ENCODE assay signal across 23 cellular contexts in genomic region chr1:92442351-92442750, GRCh38. TPM values are rescaled to one million over a fixed set of nuclear protein-coding genes. Genes with fewer than 3 reads are reported as not detected.
DNase-seq lines count a peak whose midpoint lies in the region; ATAC-seq, FAIRE-seq and TF ChIP-seq lines count a peak whose summit lies in the region.
"Had no signal": no experiment of that assay in that cellular context is flagged by ENCODE, and none has a peak within 500 bp of the region (broad histone marks: within the 10 kb centered on the region; RNA-seq: fewer than 3 reads in every experiment).

No MANE protein-coding gene starts in this region.

- no peak overlapping the region for H3K27ac Mint-ChIP-seq in GM23338
- H3K27ac Mint-ChIP-seq: activated CD4-positive, alpha-beta memory T cell treated with anti-CD3 and anti-CD28 coated beads for 36 hours; activated naive CD8-positive, alpha-beta T cell treated with anti-CD3 and anti-CD28 coated beads for 36 hours; CD8-positive, alpha-beta memory T cell; effector memory CD8-positive, alpha-beta T cell; nephron had no signal

- no peaks in the 10 kb centered on the region for H3K36me3 Mint-ChIP-seq in GM23338 (ENCODE audit: low read depth)
- H3K36me3 Mint-ChIP-seq: activated CD4-positive, alpha-beta memory T cell treated with anti-CD3 and anti-CD28 coated beads for 36 hours; activated naive CD8-positive, alpha-beta T cell treated with anti-CD3 and anti-CD28 coated beads for 36 hours; CD8-positive, alpha-beta memory T cell had no signal

- H3K4me3 ChIP-seq in A549 (peak overlapping the region; percentile 39; the same call in 2 of the 3 replicates), GM23338 (peak overlapping the region; percentile 36), SJCRH30 (peak overlapping the region; percentile 69), iPS-18c (ENCODE audit: insufficient read depth, low read depth, low read length) (peak overlapping the region; percentile 36; the same call in 1 of the 2 replicates)
- H3K4me3 ChIP-seq: cardiac muscle cell, lung had no signal

- POLR2A ChIA-PET in A549 (lab: Yijun Ruan, JAX) (no interaction called here), GM10248 (lab: Yijun Ruan, JAX) (no interaction called here)

- no peaks in the 10 kb centered on the region for H3F3A ChIP-seq in GM23338 (replicated peaks; ENCODE audit: low read depth)

- TF ChIP-seq RAD21 in A549 (conservative IDR thresholded peaks at IDR 0.05 in 1 of 2, IDR thresholded peaks at IDR 0.05 in 1 of 2) = no peak

- no peak for TF ChIP-seq POLR2A in A549 (IDR thresholded peaks at IDR 0.05; ENCODE audit: low read length)

- peak overlapping the region; percentile 80 for H2AFZ ChIP-seq in GM23338

- H3K36me3 ChIP-seq in GM23338 (ENCODE audit: insufficient read depth) = no peaks in the 10 kb centered on the region
- no peaks in the 10 kb centered on the region for H3K36me3 ChIP-seq in SJCRH30
- H3K36me3 ChIP-seq: cardiac muscle cell had no signal

- DNase-seq in A549 (ENCODE audit: low read depth in 1 of 2, low spot score in 1 of 2) (no peak), GM23338 (ENCODE audit: low spot score) (no peak), SJCRH30 (peak in 1 of 2 experiments; percentile 13), GM10248 (ENCODE audit: extremely low spot score) (no peak), iPS-NIHi7 (ENCODE audit: extremely low spot score) (no peak), HTR-8/SVneo (ENCODE audit: insufficient read length, low spot score) (no peak)
- no peak for DNase-seq in stimulated activated CD8-positive, alpha-beta memory T cell treated with anti-CD3 and anti-CD28 coated beads, Interleukin-4, amount 100 ng/mL, for 48 hours
- DNase-seq: activated CD4-positive, alpha-beta memory T cell treated with anti-CD3 and anti-CD28 coated beads for 36 hours; activated naive CD8-positive, alpha-beta T cell treated with anti-CD3 and anti-CD28 coated beads for 36 hours; activated T-cell treated with anti-CD3 and anti-CD28 coated beads, Interleukin-2, amount 50 U/mL, for 4 hours; CD8-positive, alpha-beta memory T cell; effector memory CD8-positive, alpha-beta T cell; foreskin melanocyte; GOT3; Karpas-422; NCI-H1105 treated with DMSO at 0.1 percent for 48 hours had no signal

- no peak overlapping the region for H3K4me3 Mint-ChIP-seq in GM23338
- H3K4me3 Mint-ChIP-seq: activated CD4-positive, alpha-beta memory T cell treated with anti-CD3 and anti-CD28 coated beads for 36 hours; activated naive CD8-positive, alpha-beta T cell treated with anti-CD3 and anti-CD28 coated beads for 36 hours; activated T-cell treated with anti-CD3 and anti-CD28 coated beads, Interleukin-2, amount 50 U/mL, for 4 hours; CD8-positive, alpha-beta memory T cell; effector memory CD8-positive, alpha-beta T cell; nephron had no signal

- TF ChIP-seq CTCF in A549 (IDR thresholded peaks at IDR 0.05) (no peak), GM23338 (conservative IDR thresholded peaks at IDR 0.05; ENCODE audit: low read depth in 2 of 2) (no peak), GM10248 (IDR thresholded peaks at IDR 0.05; ENCODE audit: control extremely low read depth, extremely low read depth, low read depth, missing control alignments) (no peak)

- H3K27ac ChIP-seq in A549 (peak overlapping the region; percentile 57 to 75; a peak in 4 of 6 replicates), GM23338 (ENCODE audit: low read depth) (no peak overlapping the region), SJCRH30 (peak overlapping the region; percentile 92)
- H3K27ac ChIP-seq: cardiac muscle cell, HL-60 had no signal

- 94% methylated on average over 5 of the region's 5 CpGs for WGBS in A549 (ENCODE audit: missing lambda C conversion rate)

- no peak for ATAC-seq in A549
- ATAC-seq in GM23338 = no peak
- ATAC-seq: activated T-cell treated with anti-CD3 and anti-CD28 coated beads, Interleukin-2, amount 50 U/mL, for 4 hours; effector memory CD8-positive, alpha-beta T cell had no signal

- H4K20me1 ChIP-seq in GM23338 (replicated peaks; ENCODE audit: insufficient read depth) = no peaks in the 10 kb centered on the region

- no peaks in the 10 kb centered on the region for H3K27me3 ChIP-seq in GM23338 (ENCODE audit: insufficient read depth)
- no peaks in the 10 kb centered on the region for H3K27me3 ChIP-seq in SJCRH30
- H3K27me3 ChIP-seq: cardiac muscle cell had no signal

- CTCF ChIA-PET in A549 (lab: Yijun Ruan, JAX) (interaction anchor here (1.3 to 1.5 kb wide), 3 partner anchors 25 to 40 kb away, joined by 3 to 4 read pairs (median 3); no protein-coding TSS in a partner anchor), GM10248 (lab: Yijun Ruan, JAX) (no interaction called here)

- no peak for TF ChIP-seq EP300 in A549 (IDR thresholded peaks at IDR 0.05)

- no peaks in the 10 kb centered on the region; the same call in 1 of the 2 replicates for H3K9me2 ChIP-seq in GM23338 (ENCODE audit: insufficient read depth)

- no peaks in the 10 kb centered on the region for H3K79me2 ChIP-seq in GM23338 (replicated peaks; ENCODE audit: insufficient read depth)

- FAIRE-seq in A549 (lab: Jason Lieb, UNC) = no peak
- no peak for FAIRE-seq in HTR-8/SVneo (lab: Jason Lieb, UNC)
- FAIRE-seq: G401.6, GM12892 had no signal

- H3K4me1 Mint-ChIP-seq in GM23338 = peaks cover 16% of the 10 kb centered on the region
- H3K4me1 Mint-ChIP-seq: nephron had no signal

- no peaks in the 10 kb centered on the region for H3K9me3 ChIP-seq in A549
- no peaks in the 10 kb centered on the region for H3K9me3 ChIP-seq in SJCRH30 (replicated peaks)
- H3K9me3 ChIP-seq in iPS-18c (ENCODE audit: control insufficient read depth, insufficient read depth, low read length) = peaks cover 2% of the 10 kb centered on the region

- H3K4me2 ChIP-seq in A549 (peak overlapping the region; percentile 52), GM23338 (peak overlapping the region; percentile 58)

- H3K27me3 Mint-ChIP-seq in GM23338 (ENCODE audit: insufficient read depth, low read depth, poor library complexity) = peaks cover 6% of the 10 kb centered on the region
- H3K27me3 Mint-ChIP-seq: activated CD4-positive, alpha-beta memory T cell treated with anti-CD3 and anti-CD28 coated beads for 36 hours; activated naive CD8-positive, alpha-beta T cell treated with anti-CD3 and anti-CD28 coated beads for 36 hours; effector memory CD8-positive, alpha-beta T cell had no signal

- peaks cover 3% of the 10 kb centered on the region; the same call in 2 of the 3 replicates for H3K9me3 Mint-ChIP-seq in GM23338
- H3K9me3 Mint-ChIP-seq: activated CD4-positive, alpha-beta memory T cell treated with anti-CD3 and anti-CD28 coated beads for 36 hours; activated naive CD8-positive, alpha-beta T cell treated with anti-CD3 and anti-CD28 coated beads for 36 hours; activated T-cell treated with anti-CD3 and anti-CD28 coated beads, Interleukin-2, amount 50 U/mL, for 4 hours; CD8-positive, alpha-beta memory T cell; effector memory CD8-positive, alpha-beta T cell; nephron had no signal

- H3K4me1 ChIP-seq in A549 = peaks cover 2% of the 10 kb centered on the region; the same call in 1 of the 3 replicates
- peaks cover 2% of the 10 kb centered on the region; the same call in 1 of the 2 replicates for H3K4me1 ChIP-seq in GM23338 (ENCODE audit: insufficient read depth)
- peaks cover 17% of the 10 kb centered on the region for H3K4me1 ChIP-seq in SJCRH30

TF ChIP-seq in A549, 52 proteins besides CTCF, POLR2A, EP300 and RAD21 (continues in another document):
- TF ChIP-seq BHLHE40 (IDR thresholded peaks at IDR 0.05; ENCODE audit: low read depth, low read length) (no peak), HOXB5 (CRISPR knock-in tag; IDR thresholded peaks at IDR 0.05) (no peak), CBX2 (IDR thresholded peaks at IDR 0.05; ENCODE audit: borderline replicate concordance, low read depth) (no peak), TFCP2L1 (CRISPR knock-in tag; IDR thresholded peaks at IDR 0.05) (no peak)

RNA-seq across cellular contexts. Expression of gene GFI1, which starts 44.4 kb away (rescaled TPM):
- 0.15 and 0.18 TPM in 2 replicates for polyA plus RNA-seq in A549 (2011; rRNA removed)
- polyA plus RNA-seq in A549 (2012; cell fraction: cytosol; rRNA removed) = 0.15 and 0.18 TPM in 2 replicates
- polyA plus RNA-seq in A549 (2012; cell fraction: nucleus; rRNA removed) = 0.35 and 0.47 TPM in 2 replicates
- 0.04 to 0.08 TPM (median 0.08 TPM) in 3 replicates for polyA plus RNA-seq in A549 (2017; fragmentation: RNase III; extraction: RNeasy Plus Mini Kit Qiagen cat#74134 plus additional on column Dnase treatment)
- polyA minus RNA-seq in A549 (2011; rRNA and poly(A)+ RNA removed) = 0.08 and 0.63 TPM in 2 replicates
- 0.21 TPM in 1 of 2 replicates, not detected in the other for total RNA-seq in GM23338 (2014; rRNA removed; shearing (Covaris generic))
- polyA plus RNA-seq in GM23338 (2016; fragmentation: Nextera tagmentation; extraction: Ambion mirVana) = 0.12 TPM in 1 of 2 replicates, not detected in the other
- 3.2 TPM in 2 replicates for total RNA-seq in SJCRH30 (2014; rRNA removed; shearing (Covaris generic))
- polyA plus RNA-seq: cardiac muscle cell had no signal
